In genomic region chr3:138381413-138381901, GRCh38 we compare ENCODE assay signal across 10 cellular contexts. TPM values are rescaled to one million over a fixed set of nuclear protein-coding genes. Genes with fewer than 3 reads are reported as not detected.
DNase-seq lines count a peak whose midpoint lies in the region; ATAC-seq and TF ChIP-seq lines count a peak whose summit lies in the region.
"Had no signal": no experiment of that assay in that cellular context is flagged by ENCODE, and none has a peak within 500 bp of the region (broad histone marks: within the 10 kb centered on the region; RNA-seq: fewer than 3 reads in every experiment).

No MANE protein-coding gene starts in this region.

- CTCF ChIA-PET in Caco-2 (lab: Charles Lee): no interaction called here

- H3K9me3 Mint-ChIP-seq in HFFc6 (no peaks in the 10 kb centered on the region), Caco-2 (ENCODE audit: unreplicated experiment) (peaks cover 18% of the 10 kb centered on the region)

- TF ChIP-seq CTCF in HFFc6 (IDR thresholded peaks at IDR 0.05) (no peak), dorsolateral prefrontal cortex (IDR thresholded peaks at IDR 0.05 in 54 of 56, conservative IDR thresholded peaks at IDR 0.05 in 2 of 56; ENCODE audit: low read depth in 1 of 56, partially characterized antibody in 56 of 56) (peak in 2 of 56 donors; percentile 7 to 9), lower lobe of right lung (IDR thresholded peaks at IDR 0.05) (no peak), Caco-2 (IDR thresholded peaks at IDR 0.05; ENCODE audit: insufficient read depth in 1 of 2, low read depth in 1 of 2, low read length in 1 of 2, severe bottlenecking in 1 of 2, unreplicated experiment in 1 of 2) (no peak)

- no peaks in the 10 kb centered on the region; the same call in 1 of the 2 replicates for H3K27me3 Mint-ChIP-seq in HFFc6 (ENCODE audit: insufficient read depth)
- H3K27me3 Mint-ChIP-seq in Caco-2 (ENCODE audit: insufficient read depth, unreplicated experiment): no peaks in the 10 kb centered on the region

- H3K27me3 ChIP-seq in dorsolateral prefrontal cortex (no peaks in the 10 kb centered on the region), lower lobe of right lung (ENCODE audit: low read depth) (no peaks in the 10 kb centered on the region), Caco-2 (replicated peaks; ENCODE audit: control insufficient read depth, insufficient read depth, low read length) (no peaks in the 10 kb centered on the region)
- H3K27me3 ChIP-seq: brain microvascular endothelial cell had no signal

- H3K36me3 ChIP-seq in lower lobe of right lung: no peaks in the 10 kb centered on the region
- no peaks in the 10 kb centered on the region for H3K36me3 ChIP-seq in Caco-2 (ENCODE audit: control insufficient read depth, insufficient read depth, low read length)
- H3K36me3 ChIP-seq: brain microvascular endothelial cell had no signal

- H3K4me1 Mint-ChIP-seq in HFFc6 (ENCODE audit: low read depth) (peaks cover 15% of the 10 kb centered on the region), Caco-2 (ENCODE audit: low read depth, unreplicated experiment) (peaks cover 23% of the 10 kb centered on the region)

- H3K27ac ChIP-seq in dorsolateral prefrontal cortex (peak overlapping the region; percentile 52 to 99 (median 94)), lower lobe of right lung (peak overlapping the region; percentile 71), skin epidermis (peak overlapping the region in 11 of 21 experiments; percentile 19 to 71 (median 63))
- H3K27ac ChIP-seq: brain microvascular endothelial cell had no signal

- H3K4me3 ChIP-seq in dorsolateral prefrontal cortex (peak overlapping the region in 12 of 59 donors; percentile 1 to 39 (median 12)), lower lobe of right lung (no peak overlapping the region), skin epidermis (no peak overlapping the region), Caco-2 (ENCODE audit: low read depth, low read length) (no peak overlapping the region)

- H3K36me3 Mint-ChIP-seq in HFFc6 (ENCODE audit: low read depth) (peaks cover 13% of the 10 kb centered on the region; the same call in 1 of the 2 replicates), Caco-2 (ENCODE audit: insufficient read depth, unreplicated experiment) (no peaks in the 10 kb centered on the region)

- H3K27ac Mint-ChIP-seq in HFFc6 (peak overlapping the region; percentile 69), Caco-2 (ENCODE audit: unreplicated experiment) (no peak overlapping the region)

- DNase-seq in HFFc6 (no peak), dorsolateral prefrontal cortex (peak; percentile 43 to 88 (median 81)), lower lobe of right lung (no peak), Caco-2 (no peak)
- DNase-seq: activated CD4-positive, alpha-beta T cell treated with anti-CD3 and anti-CD28 coated beads, Interleukin-2, amount 50 U/mL, for 1 hour had no signal

- intact Hi-C loops in dorsolateral prefrontal cortex (cut with DNase I) (loop anchor here in 1 of 2 donors (5.0 kb wide), 1 partner anchor 49 kb away; no protein-coding TSS in a partner anchor), lower lobe of right lung (cut with DNase I) (no loop called here), Caco-2 (cut with micrococcal nuclease; ENCODE audit: unreplicated experiment) (no loop called here)

- POLR2A ChIA-PET in Caco-2 (lab: Charles Lee): no interaction called here

- ATAC-seq in lower lobe of right lung: peak; percentile 43 to 58
- no peak for ATAC-seq in GM18868 (IDR thresholded peaks at IDR 0.05; ENCODE audit: unreplicated experiment)
- no peak for ATAC-seq in HG02678 (IDR thresholded peaks at IDR 0.05; ENCODE audit: unreplicated experiment)
- no peak for ATAC-seq in HG02571 (IDR thresholded peaks at IDR 0.05; ENCODE audit: unreplicated experiment)

- H3K4me3 Mint-ChIP-seq in HFFc6 (peak overlapping the region; percentile 3; the same call in 1 of the 2 replicates), Caco-2 (ENCODE audit: unreplicated experiment) (no peak overlapping the region)

- no TSS peak for BruUV-seq in Caco-2 (replicated peaks; lab: Mats Ljungman, UMichigan)

- peaks cover 23% of the 10 kb centered on the region for H3K4me1 ChIP-seq in lower lobe of right lung
- H3K4me1 ChIP-seq in Caco-2: peaks cover 9% of the 10 kb centered on the region

- no peaks in the 10 kb centered on the region for H3K9me3 ChIP-seq in lower lobe of right lung
- H3K9me3 ChIP-seq in Caco-2: no peaks in the 10 kb centered on the region

RNA-seq across cellular contexts. Expression of gene MRAS, which starts 33.1 kb away (rescaled TPM):
- total RNA-seq in HFFc6 (2021; fragmentation: NEBNext Ultra II Directional; extraction: Animal tissue kit (Norgen Biotek cat#: 25700)): 10 to 100 TPM; 62.7 to 97.4 (median 76.1) TPM
- total RNA-seq in dorsolateral prefrontal cortex (100 to 1,000 TPM in 118 of 120 experiments, 10 to 100 TPM in 2; 92.4 to 559 (median 198) TPM), lower lobe of right lung (55.4 TPM), Caco-2 (2022) (8.5 and 11.4 TPM in 2 replicates)

RNA-seq across cellular contexts. Expression of gene NME9, which starts 51.8 kb away (rescaled TPM):
- not detected for total RNA-seq in HFFc6 (2021; fragmentation: NEBNext Ultra II Directional; extraction: Animal tissue kit (Norgen Biotek cat#: 25700))
- 10 to 100 TPM in 117 of 120 experiments, 1 to 10 TPM in 3; 7.8 to 32.2 (median 17.3) TPM for total RNA-seq in dorsolateral prefrontal cortex
- 3.5 TPM for total RNA-seq in lower lobe of right lung
- not detected in 2 replicates for total RNA-seq in Caco-2 (2022)

RNA-seq across cellular contexts. Expression of gene ESYT3, which starts 53.0 kb away (rescaled TPM):
- total RNA-seq in HFFc6 (2021; fragmentation: NEBNext Ultra II Directional; extraction: Animal tissue kit (Norgen Biotek cat#: 25700)): under 1 TPM in 2 of 6 experiments, not detected in 4; 0.05 to 0.09 TPM
- total RNA-seq in dorsolateral prefrontal cortex: 10 to 100 TPM in 119 of 120 experiments, 1 to 10 TPM in 1; 9.6 to 48.4 (median 21.3) TPM
- 40.3 TPM for total RNA-seq in lower lobe of right lung
- 5.7 and 7.6 TPM in 2 replicates for total RNA-seq in Caco-2 (2022)

Comparison
In these comparisons a context has a peak if more than half of its experiments do, and no peak if none do; other contexts are left out.
1. DNase-seq: peak in dorsolateral prefrontal cortex (10 of 10); none in HFFc6 (single experiment), lower lobe of right lung (single experiment) and Caco-2 (0 of 2).
2. ATAC-seq: peak in lower lobe of right lung (2 of 2); none in GM18868 (single experiment), HG02678 (single experiment) and HG02571 (single experiment).
3. Peak in every context shown above with its lines, with median percentiles within 50 percentile points of each other: H3K27ac ChIP-seq.